Comparison of ENCODE assay signal across 11 cellular contexts in genomic region chr3:123610331-123610730, GRCh38. TPM values are rescaled to one million over a fixed set of nuclear protein-coding genes. Genes with fewer than 3 reads are reported as not detected.
A peak's percentile ranks its signal among the peaks of the same experiment; 100 is the strongest.
DNase-seq lines count a peak whose midpoint lies in the region; ATAC-seq and TF ChIP-seq lines count a peak whose summit lies in the region.
"Had no signal": no experiment of that assay in that cellular context is flagged by ENCODE, and none has a peak within 500 bp of the region (broad histone marks: within the 10 kb centered on the region; RNA-seq: fewer than 3 reads in every experiment).

No MANE protein-coding gene starts in this region.

- peaks cover 13% of the 10 kb centered on the region for H3K36me3 ChIP-seq in mammary epithelial cell (ENCODE audit: insufficient read depth, low read length)
- H3K36me3 ChIP-seq: neutrophil had no signal

- peak overlapping the region; percentile 71 for H3K4me3 Mint-ChIP-seq in glutamatergic neuron (ENCODE audit: unreplicated experiment)
- H3K4me3 Mint-ChIP-seq: T-cell had no signal

- H3K4me1 ChIP-seq in mammary epithelial cell (ENCODE audit: insufficient read depth, low read length): peaks cover 18% of the 10 kb centered on the region

- dilution Hi-C loops in mammary epithelial cell (cut with HindIII; ENCODE audit: low sequenced_read_pairs): no loop called here

- TF ChIP-seq CTCF in NB4 (IDR thresholded peaks at IDR 0.05; ENCODE audit: low read depth, low read length): no peak
- TF ChIP-seq CTCF in glutamatergic neuron (IDR thresholded peaks at IDR 0.05; ENCODE audit: partially characterized antibody, unreplicated experiment): no peak
- no peak for TF ChIP-seq CTCF in mammary epithelial cell (conservative IDR thresholded peaks at IDR 0.05 in 1 of 2, IDR thresholded peaks at IDR 0.05 in 1 of 2; ENCODE audit: extremely low read depth in 1 of 2, insufficient read depth in 1 of 2, low read depth in 1 of 2, low read length in 2 of 2)

- no peak overlapping the region for H3K4me2 ChIP-seq in mammary epithelial cell (ENCODE audit: insufficient read depth, low read depth, low read length)

- H3K27ac ChIP-seq in mammary epithelial cell (ENCODE audit: insufficient read depth, low read depth, low read length): no peak overlapping the region
- H3K27ac ChIP-seq: neutrophil had no signal

- H3K36me3 Mint-ChIP-seq in glutamatergic neuron (ENCODE audit: unreplicated experiment): no peaks in the 10 kb centered on the region

- in situ Hi-C loops in mammary epithelial cell (cut with MboI; ENCODE audit: low sequenced_read_pairs in 2 of 2): no loop called here

- H3K9ac ChIP-seq in mammary epithelial cell (ENCODE audit: insufficient read depth, low read length): no peak overlapping the region

- H3K9me3 Mint-ChIP-seq in glutamatergic neuron (ENCODE audit: unreplicated experiment): peaks cover 4% of the 10 kb centered on the region
- H3K9me3 Mint-ChIP-seq: T-cell had no signal

- peaks cover 15% of the 10 kb centered on the region for H3K79me2 ChIP-seq in mammary epithelial cell (ENCODE audit: insufficient read depth, low read length)

- ATAC-seq in GM18519 (IDR thresholded peaks at IDR 0.05; ENCODE audit: low FRiP score, unreplicated experiment): peak; percentile 75
- peak; percentile 62 for ATAC-seq in HG02588 (IDR thresholded peaks at IDR 0.05; ENCODE audit: unreplicated experiment)
- ATAC-seq in HG03039 (IDR thresholded peaks at IDR 0.05; ENCODE audit: unreplicated experiment): no peak
- ATAC-seq in GM18858 (IDR thresholded peaks at IDR 0.05; ENCODE audit: unreplicated experiment): no peak
- ATAC-seq: T-cell had no signal

- peaks cover 31% of the 10 kb centered on the region for H3K4me1 Mint-ChIP-seq in glutamatergic neuron (ENCODE audit: low read depth, unreplicated experiment)

- intact Hi-C loops in mammary epithelial cell (cut with micrococcal nuclease): no loop called here

- DNase-seq in NB4 (ENCODE audit: low read depth): peak; percentile 32
- DNase-seq in glutamatergic neuron: peak; percentile 63
- DNase-seq in HPDE6-E6E7 (ENCODE audit: extremely low spot score): no peak
- no peak for DNase-seq in mammary epithelial cell
- DNase-seq: cortex of kidney, T-cell had no signal

- H4K20me1 ChIP-seq in mammary epithelial cell (ENCODE audit: insufficient read depth, low read length): no peaks in the 10 kb centered on the region

- peak overlapping the region; percentile 69 for H3K27ac Mint-ChIP-seq in glutamatergic neuron (ENCODE audit: unreplicated experiment)
- H3K27ac Mint-ChIP-seq: T-cell had no signal

- H2AFZ ChIP-seq in mammary epithelial cell (ENCODE audit: low read depth, low read length): no peak overlapping the region

- CTCF ChIA-PET in mammary epithelial cell (lab: Charles Lee; ENCODE audit: low non-redundant PET): no interaction called here

- H3K4me3 ChIP-seq in NB4 (ENCODE audit: low read depth, low read length) (no peak overlapping the region), mammary epithelial cell (replicated peaks in 1 of 3; ENCODE audit: insufficient read depth in 1 of 3, low read depth in 2 of 3, low read length in 3 of 3) (no peak overlapping the region)

- H3K27me3 Mint-ChIP-seq in glutamatergic neuron (ENCODE audit: unreplicated experiment): peaks cover 2% of the 10 kb centered on the region
- H3K27me3 Mint-ChIP-seq: T-cell had no signal

- no peaks in the 10 kb centered on the region for H3K9me3 ChIP-seq in mammary epithelial cell (replicated peaks; ENCODE audit: insufficient read depth, low read length)
- H3K9me3 ChIP-seq: neutrophil had no signal

- WGBS in mammary epithelial cell (ENCODE audit: low coverage, missing lambda C conversion rate): 82% methylated on average over 3 of the region's 3 CpGs

- no peak for TF ChIP-seq POLR2A in NB4 (IDR thresholded peaks at IDR 0.05; ENCODE audit: extremely low read depth, insufficient read length)

- no peaks in the 10 kb centered on the region for H3K27me3 ChIP-seq in mammary epithelial cell (ENCODE audit: insufficient read depth, low read length)
- H3K27me3 ChIP-seq: neutrophil had no signal

- no TSS peak for BruUV-seq in mammary epithelial cell (replicated peaks; lab: Mats Ljungman, UMichigan)

RNA-seq across cellular contexts. Expression of gene HACD2, which starts 25.5 kb away (rescaled TPM):
- total RNA-seq in glutamatergic neuron (ENCODE audit: unreplicated experiment) (6.9 TPM), mammary epithelial cell (100 to 1,000 TPM in 1 of 2 donors, 10 to 100 TPM in 1; 98.5 to 199 TPM)
- 74.9 TPM for polyA plus RNA-seq in mammary epithelial cell
- 48.9 TPM for polyA minus RNA-seq in mammary epithelial cell

Comparison
In these comparisons a context has a peak if more than half of its experiments do, and no peak if none do; other contexts are left out.
1. ATAC-seq: peak in GM18519 (single experiment) and HG02588 (single experiment); none in HG03039 (single experiment) and GM18858 (single experiment).
2. DNase-seq: peak in NB4 (single experiment) and glutamatergic neuron (single experiment); none in HPDE6-E6E7 (single experiment) and mammary epithelial cell (single experiment).
3. RNA of gene HACD2, which starts 25.5 kb away (total RNA-seq): 98.5 to 199 TPM in mammary epithelial cell; 6.9 TPM in glutamatergic neuron (single experiment); every median in the first group is over 10 times any median in the second.